Comparison of ENCODE assay signal across 8 cellular contexts in genomic region chr1:23524716-23525401, GRCh38.
A peak's percentile ranks its signal among the peaks of the same experiment; 100 is the strongest.
DNase-seq lines count a peak whose midpoint lies in the region; ATAC-seq and TF ChIP-seq lines count a peak whose summit lies in the region.

No MANE protein-coding gene starts in this region.

- no peak for ATAC-seq in HG03442 (IDR thresholded peaks at IDR 0.05; ENCODE audit: unreplicated experiment)

- TF ChIP-seq CTCF in GM13976 (IDR thresholded peaks at IDR 0.05; ENCODE audit: borderline replicate concordance, control extremely low read depth, extremely low read depth, insufficient read depth, missing control alignments) = no peak

- DNase-seq in activated T-cell treated with anti-CD3 and anti-CD28 coated beads, Interleukin-2, amount 50 U/mL, for 1 hour = peak; percentile 42
- DNase-seq in activated T-cell treated with anti-CD3 and anti-CD28 coated beads, Interleukin-2, amount 50 U/mL, for 48 hours = no peak
- DNase-seq in NCI-H2171 (lab: John Stamatoyannopoulos, UW) = peak; percentile 94
- DNase-seq in activated T-helper 1 cell treated with Interleukin-2 at 50 U/mL for 16 hours (ENCODE audit: low read depth) = peak; percentile 23
- DNase-seq in stimulated activated CD8-positive, alpha-beta memory T cell treated with anti-CD3 and anti-CD28 coated beads, Interleukin-4, amount 100 ng/mL, for 48 hours = peak; percentile 44
- DNase-seq in SKM-1 (lab: John Stamatoyannopoulos, UW; ENCODE audit: unreplicated experiment) = no peak
- no peak for DNase-seq in GM13976 (ENCODE audit: low spot score)

- in situ Hi-C loops in GM13976 (cut with MboI; ENCODE audit: low sequenced_read_pairs, unreplicated experiment) = no loop called here

Comparison
In these comparisons a context has a peak if more than half of its experiments do, and no peak if none do; other contexts are left out.
1. DNase-seq: peak in activated T-cell treated with anti-CD3 and anti-CD28 coated beads, Interleukin-2, amount 50 U/mL, for 1 hour (single experiment), NCI-H2171 (single experiment), activated T-helper 1 cell treated with Interleukin-2 at 50 U/mL for 16 hours (single experiment) and stimulated activated CD8-positive, alpha-beta memory T cell treated with anti-CD3 and anti-CD28 coated beads, Interleukin-4, amount 100 ng/mL, for 48 hours (single experiment); none in activated T-cell treated with anti-CD3 and anti-CD28 coated beads, Interleukin-2, amount 50 U/mL, for 48 hours (0 of 2), SKM-1 (single experiment) and GM13976 (single experiment).